In genomic region chrX:118724775-118725174, GRCh38 we compare ENCODE assay signal across 13 cellular contexts. TPM values are rescaled to one million over a fixed set of nuclear protein-coding genes. Genes with fewer than 3 reads are reported as not detected.
DNase-seq lines count a peak whose midpoint lies in the region; ATAC-seq, FAIRE-seq and TF ChIP-seq lines count a peak whose summit lies in the region.
"Had no signal": no experiment of that assay in that cellular context is flagged by ENCODE, and none has a peak within 500 bp of the region (broad histone marks: within the 10 kb centered on the region; RNA-seq: fewer than 3 reads in every experiment).

No MANE protein-coding gene starts in this region.

- no peak overlapping the region for H3K27ac Mint-ChIP-seq in CD4-positive, alpha-beta memory T cell
- H3K27ac Mint-ChIP-seq: activated naive CD4-positive, alpha-beta T cell treated with anti-CD3 and anti-CD28 coated beads for 36 hours; naive thymus-derived CD4-positive, alpha-beta T cell; stimulated activated effector memory CD8-positive, alpha-beta T cell treated with anti-CD3 and anti-CD28 coated beads, Interleukin-12 subunit alpha, Interleukin-12 subunit beta, amount 100 ng/mL, for 72 hours had no signal

- H3K36me3 ChIP-seq in fibroblast of lung (ENCODE audit: control insufficient read depth, insufficient read depth, low read length) (no peaks in the 10 kb centered on the region), sigmoid colon (no peaks in the 10 kb centered on the region)
- H3K36me3 ChIP-seq in CD4-positive, alpha-beta memory T cell (ENCODE audit: insufficient read depth, low read length), result no peaks in the 10 kb centered on the region

- no peaks in the 10 kb centered on the region for H3K9me3 ChIP-seq in fibroblast of lung (ENCODE audit: control insufficient read depth, insufficient read depth, low read depth, low read length)
- H3K9me3 ChIP-seq in sigmoid colon, result no peaks in the 10 kb centered on the region
- no peaks in the 10 kb centered on the region for H3K9me3 ChIP-seq in CD4-positive, alpha-beta memory T cell (ENCODE audit: control insufficient read depth in 1 of 2, low read length in 2 of 2)

- WGBS in sigmoid colon, 2 donors, result 10 to 45% methylated on average over 7 of the region's 7 CpGs

- H3K4me3 ChIP-seq in fibroblast of lung (replicated peaks in 1 of 4; ENCODE audit: control extremely low read depth in 1 of 4, insufficient read depth in 1 of 4, low read depth in 3 of 4, low read length in 4 of 4) (no peak overlapping the region), sigmoid colon (no peak overlapping the region)
- no peak overlapping the region for H3K4me3 ChIP-seq in CD4-positive, alpha-beta memory T cell (ENCODE audit: low read length in 2 of 2)

- no peak overlapping the region for H3K9ac ChIP-seq in fibroblast of lung (ENCODE audit: insufficient read depth, low read length)

- H3K36me3 Mint-ChIP-seq in CD4-positive, alpha-beta memory T cell, result no peaks in the 10 kb centered on the region
- H3K36me3 Mint-ChIP-seq: naive thymus-derived CD4-positive, alpha-beta T cell; stimulated activated effector memory CD8-positive, alpha-beta T cell treated with anti-CD3 and anti-CD28 coated beads, Interleukin-12 subunit alpha, Interleukin-12 subunit beta, amount 100 ng/mL, for 72 hours had no signal

- H2AFZ ChIP-seq in fibroblast of lung (ENCODE audit: low read length), result no peak overlapping the region

- intact Hi-C loops in sigmoid colon (cut with DNase I), result loop anchor here (5.0 kb wide), 1 partner anchor 227 kb away; the partner anchor contains the start of gene DOCK11
- intact Hi-C loops in CD4-positive, alpha-beta memory T cell (cut with micrococcal nuclease), result no loop called here

- no peak for DNase-seq in GM19239 (ENCODE audit: insufficient read length, low spot score)
- peak; percentile 34 for DNase-seq in RPMI7951 (ENCODE audit: low read depth)
- DNase-seq in fibroblast of lung (ENCODE audit: low read depth in 2 of 2), result peak; percentile 42
- DNase-seq in sigmoid colon, result no peak
- no peak for DNase-seq in CD4-positive, alpha-beta memory T cell
- DNase-seq in NCI-H345 (lab: John Stamatoyannopoulos, UW), result no peak
- DNase-seq: activated CD4-positive, alpha-beta T cell treated with anti-CD3 and anti-CD28 coated beads for 48 hours; activated naive CD4-positive, alpha-beta T cell treated with anti-CD3 and anti-CD28 coated beads for 36 hours; hypothalamus; naive thymus-derived CD4-positive, alpha-beta T cell had no signal

- H3K27me3 Mint-ChIP-seq in CD4-positive, alpha-beta memory T cell, result peaks cover 4 to 14% of the 10 kb centered on the region in 2 donors

- peaks cover 6% of the 10 kb centered on the region for H3K79me2 ChIP-seq in fibroblast of lung (ENCODE audit: control insufficient read depth, insufficient read depth, low read length)

- H3K27ac ChIP-seq in fibroblast of lung (ENCODE audit: insufficient read depth, low read length), result no peak overlapping the region
- H3K27ac ChIP-seq in sigmoid colon, result peak overlapping the region; percentile 91 to 98 (median 94)
- no peak overlapping the region for H3K27ac ChIP-seq in CD4-positive, alpha-beta memory T cell (ENCODE audit: low read depth, low read length)

- peak; percentile 93 for FAIRE-seq in GM19239 (lab: Jason Lieb, UNC)

- no peak for TF ChIP-seq POLR2A in sigmoid colon (IDR thresholded peaks at IDR 0.05)

- H3K9me3 Mint-ChIP-seq in CD4-positive, alpha-beta memory T cell, result peaks cover 0 to 1% (median 0%) of the 10 kb centered on the region in 8 donors
- H3K9me3 Mint-ChIP-seq: activated naive CD4-positive, alpha-beta T cell treated with anti-CD3 and anti-CD28 coated beads for 36 hours; stimulated activated effector memory CD8-positive, alpha-beta T cell treated with anti-CD3 and anti-CD28 coated beads, Interleukin-12 subunit alpha, Interleukin-12 subunit beta, amount 100 ng/mL, for 72 hours had no signal

- no peaks in the 10 kb centered on the region for H3K27me3 ChIP-seq in fibroblast of lung (ENCODE audit: control insufficient read depth, insufficient read depth, low read length)
- H3K27me3 ChIP-seq in sigmoid colon, result no peaks in the 10 kb centered on the region
- no peaks in the 10 kb centered on the region for H3K27me3 ChIP-seq in CD4-positive, alpha-beta memory T cell (ENCODE audit: insufficient read depth, low read length)

- peaks cover 1 to 8% (median 5%) of the 10 kb centered on the region in 4 donors for H3K4me1 Mint-ChIP-seq in CD4-positive, alpha-beta memory T cell

- POLR2A ChIA-PET in CD4-positive, alpha-beta memory T cell (lab: Charles Lee; ENCODE audit: partially characterized antibody), result no interaction called here

- peak overlapping the region; percentile 30 for H3K4me2 ChIP-seq in fibroblast of lung (ENCODE audit: extremely low read depth, insufficient read depth, low read length)

- TF ChIP-seq EP300 in sigmoid colon (IDR thresholded peaks at IDR 0.05), result no peak

- CTCF ChIA-PET in CD4-positive, alpha-beta memory T cell (lab: Charles Lee; ENCODE audit: partially characterized antibody), result no interaction called here

- TF ChIP-seq CTCF in fibroblast of lung (conservative IDR thresholded peaks at IDR 0.05 in 1 of 2, IDR thresholded peaks at IDR 0.05 in 1 of 2; ENCODE audit: low read depth in 1 of 2, low read length in 2 of 2) (no peak), sigmoid colon (IDR thresholded peaks at IDR 0.05) (no peak)

- H4K20me1 ChIP-seq in fibroblast of lung (ENCODE audit: control insufficient read depth, extremely low read depth, insufficient read depth, low read length), result no peaks in the 10 kb centered on the region

- H3K4me1 ChIP-seq in fibroblast of lung (ENCODE audit: control insufficient read depth, extremely low read depth, insufficient read depth, low read length) (peaks cover 8% of the 10 kb centered on the region), sigmoid colon (peaks cover 0 to 36% (median 15%) of the 10 kb centered on the region in 4 donors)
- H3K4me1 ChIP-seq in CD4-positive, alpha-beta memory T cell (ENCODE audit: insufficient read depth, low read length), result no peaks in the 10 kb centered on the region

- no peak for ATAC-seq in activated CD4-positive, CD25-positive, alpha-beta regulatory T cell treated with anti-CD3 and anti-CD28 coated beads, Interleukin-2, amount 50 U/mL, for 24 hours
- ATAC-seq in GM18520 (IDR thresholded peaks at IDR 0.05; ENCODE audit: unreplicated experiment), result no peak
- ATAC-seq: naive thymus-derived CD4-positive, alpha-beta T cell; stimulated activated effector memory CD8-positive, alpha-beta T cell treated with anti-CD3 and anti-CD28 coated beads, Interleukin-12 subunit alpha, Interleukin-12 subunit beta, amount 100 ng/mL, for 72 hours had no signal

- H3K4me3 Mint-ChIP-seq in CD4-positive, alpha-beta memory T cell, result no peak overlapping the region
- H3K4me3 Mint-ChIP-seq: activated naive CD4-positive, alpha-beta T cell treated with anti-CD3 and anti-CD28 coated beads for 36 hours; stimulated activated effector memory CD8-positive, alpha-beta T cell treated with anti-CD3 and anti-CD28 coated beads, Interleukin-12 subunit alpha, Interleukin-12 subunit beta, amount 100 ng/mL, for 72 hours had no signal

RNA-seq across cellular contexts. Expression of gene IL13RA1, which starts 2.6 kb away (rescaled TPM):
- 29.4 and 32.2 TPM in 2 replicates for total RNA-seq in RPMI7951 (2014; rRNA removed; shearing (Covaris generic))
- total RNA-seq in fibroblast of lung (54.2 and 67.4 TPM in 2 replicates), sigmoid colon (10 to 100 TPM; 42.1 to 57.6 (median 52.0) TPM)
- polyA plus RNA-seq in fibroblast of lung (56.1 and 104 TPM in 2 replicates), sigmoid colon (10 to 100 TPM; 33.6 to 52.4 (median 37.0) TPM)
- polyA plus RNA-seq in fibroblast of lung (2012), result 34.2 and 61.5 TPM in 2 replicates
- 9.3 and 14.9 TPM in 2 replicates for polyA minus RNA-seq in fibroblast of lung (ENCODE audit: low replicate concordance)
- total RNA-seq in CD4-positive, alpha-beta memory T cell, result under 1 TPM; 0.79 to 0.94 TPM
- polyA plus RNA-seq in CD4-positive, alpha-beta memory T cell, result under 1 TPM in 1 of 2 donors, not detected in 1; 0.38 TPM

Comparison
In these comparisons a context has a peak if more than half of its experiments do, and no peak if none do; other contexts are left out.
1. DNase-seq: peak in RPMI7951 (single experiment) and fibroblast of lung (2 of 2); none in GM19239 (single experiment), sigmoid colon (single experiment), CD4-positive, alpha-beta memory T cell (0 of 5) and NCI-H345 (single experiment).
2. H3K27ac ChIP-seq: peak in sigmoid colon (4 of 4); none in fibroblast of lung (single experiment) and CD4-positive, alpha-beta memory T cell (single experiment).
3. RNA of gene IL13RA1, which starts 2.6 kb away (total RNA-seq): 54.2 to 67.4 TPM in fibroblast of lung, 42.1 to 57.6 TPM in sigmoid colon and 29.4 to 32.2 TPM in RPMI7951; 0.79 to 0.94 TPM in CD4-positive, alpha-beta memory T cell; every median in the first group is over 10 times any median in the second.